15 cellular contexts compared by ENCODE assay signal in genomic region chr10:29710128-29710527, GRCh38.
DNase-seq lines count a peak whose midpoint lies in the region; ATAC-seq and TF ChIP-seq lines count a peak whose summit lies in the region.
"Had no signal": no experiment of that assay in that cellular context is flagged by ENCODE, and none has a peak within 500 bp of the region (broad histone marks: within the 10 kb centered on the region; RNA-seq: fewer than 3 reads in every experiment).

No MANE protein-coding gene starts in this region.

- H3K36me3 Mint-ChIP-seq in WTC11 (peaks cover 11% of the 10 kb centered on the region), mesothelial cell of epicardium (peaks cover 35% of the 10 kb centered on the region), type B pancreatic cell (peaks cover 62% of the 10 kb centered on the region), neural progenitor cell (peaks cover 22% of the 10 kb centered on the region), Caco-2 (ENCODE audit: insufficient read depth, unreplicated experiment) (peaks cover 24% of the 10 kb centered on the region)

- H4K20me1 ChIP-seq in neural progenitor cell (ENCODE audit: low read depth) = peaks cover 3% of the 10 kb centered on the region

- BruUV-seq in Caco-2 (replicated peaks; lab: Mats Ljungman, UMichigan) = no TSS peak

- CTCF ChIA-PET in WTC11 (lab: Charles Lee) = no interaction called here
- CTCF ChIA-PET in Caco-2 (lab: Charles Lee) = no interaction called here

- TF ChIP-seq CTCF in WTC11 (IDR thresholded peaks at IDR 0.05) (no peak), mesothelial cell of epicardium (IDR thresholded peaks at IDR 0.05; ENCODE audit: unreplicated experiment) (no peak), type B pancreatic cell (conservative IDR thresholded peaks at IDR 0.05) (no peak), right lobe of liver (IDR thresholded peaks at IDR 0.05) (no peak), neural progenitor cell (IDR thresholded peaks at IDR 0.05) (no peak), Caco-2 (IDR thresholded peaks at IDR 0.05; ENCODE audit: insufficient read depth in 1 of 2, low read depth in 1 of 2, low read length in 1 of 2, severe bottlenecking in 1 of 2, unreplicated experiment in 1 of 2) (no peak)

- no peak overlapping the region for H3K9ac ChIP-seq in neural progenitor cell

- intact Hi-C loops in right lobe of liver (cut with DNase I) = no loop called here
- intact Hi-C loops in Caco-2 (cut with micrococcal nuclease; ENCODE audit: unreplicated experiment) = no loop called here

- H3F3A ChIP-seq in neural progenitor cell (ENCODE audit: low read depth) = peaks cover 7% of the 10 kb centered on the region

- peaks cover 17% of the 10 kb centered on the region for H3K79me2 ChIP-seq in neural progenitor cell (ENCODE audit: low read depth)

- POLR2A ChIA-PET in WTC11 (lab: Charles Lee) (no interaction called here), Caco-2 (lab: Charles Lee) (no interaction called here)

- H3K4me3 ChIP-seq in HAP-1 = no peak overlapping the region
- H3K4me3 ChIP-seq in right lobe of liver = no peak overlapping the region
- no peak overlapping the region for H3K4me3 ChIP-seq in neural progenitor cell
- H3K4me3 ChIP-seq in Caco-2 (ENCODE audit: low read depth, low read length) = no peak overlapping the region

- H3K4me1 Mint-ChIP-seq in WTC11 (peaks cover 54% of the 10 kb centered on the region), mesothelial cell of epicardium (peaks cover 18% of the 10 kb centered on the region), type B pancreatic cell (ENCODE audit: unreplicated experiment) (peaks cover 13% of the 10 kb centered on the region), neural progenitor cell (peaks cover 10% of the 10 kb centered on the region), Caco-2 (ENCODE audit: low read depth, unreplicated experiment) (peaks cover 22% of the 10 kb centered on the region)
- H3K4me1 Mint-ChIP-seq: B cell had no signal

- H3K9me3 Mint-ChIP-seq in WTC11 = peaks cover 14% of the 10 kb centered on the region
- H3K9me3 Mint-ChIP-seq in mesothelial cell of epicardium = peaks cover 15% of the 10 kb centered on the region
- H3K9me3 Mint-ChIP-seq in type B pancreatic cell = peaks cover 4% of the 10 kb centered on the region
- H3K9me3 Mint-ChIP-seq in neural progenitor cell = peaks cover 24% of the 10 kb centered on the region
- H3K9me3 Mint-ChIP-seq in Caco-2 (ENCODE audit: unreplicated experiment) = no peaks in the 10 kb centered on the region

- H3K4me3 Mint-ChIP-seq in WTC11 (no peak overlapping the region), mesothelial cell of epicardium (no peak overlapping the region), type B pancreatic cell (no peak overlapping the region), neural progenitor cell (no peak overlapping the region), Caco-2 (ENCODE audit: unreplicated experiment) (no peak overlapping the region)
- H3K4me3 Mint-ChIP-seq: B cell; CD4-positive, alpha-beta memory T cell had no signal

- DNase-seq in HAP-1 (ENCODE audit: low spot score in 2 of 2) (peak; percentile 32 to 50), WTC11 (ENCODE audit: low spot score) (no peak), mesothelial cell of epicardium (ENCODE audit: low spot score in 2 of 2, unreplicated experiment in 2 of 2) (no peak), type B pancreatic cell (ENCODE audit: extremely low spot score, unreplicated experiment) (no peak), right lobe of liver (no peak), neural progenitor cell (ENCODE audit: low spot score) (no peak), Caco-2 (no peak)
- DNase-seq: ACHN; C1 segment of cervical spinal cord; CD4-positive, alpha-beta memory T cell; DND-41; GF-D8; IMR-90; KG1 had no signal

- H3K9me3 ChIP-seq in HAP-1 = no peaks in the 10 kb centered on the region
- H3K9me3 ChIP-seq in right lobe of liver = no peaks in the 10 kb centered on the region
- no peaks in the 10 kb centered on the region for H3K9me3 ChIP-seq in neural progenitor cell (ENCODE audit: low read depth)
- H3K9me3 ChIP-seq in Caco-2 = no peaks in the 10 kb centered on the region

- H3K4me1 ChIP-seq in HAP-1 (peaks cover 23% of the 10 kb centered on the region), right lobe of liver (peaks cover 0 to 5% (median 0%) of the 10 kb centered on the region in 4 donors), neural progenitor cell (peaks cover 17% of the 10 kb centered on the region), Caco-2 (peaks cover 17% of the 10 kb centered on the region)

- WGBS in right lobe of liver (ENCODE audit: insufficient coverage, low coverage, low lambda C conversion rate, missing lambda C conversion rate) = 94% methylated on average over 7 of the region's 8 CpGs

- H3K36me3 ChIP-seq in HAP-1 (replicated peaks) (no peaks in the 10 kb centered on the region), right lobe of liver (no peaks in the 10 kb centered on the region), neural progenitor cell (no peaks in the 10 kb centered on the region), Caco-2 (ENCODE audit: control insufficient read depth, insufficient read depth, low read length) (no peaks in the 10 kb centered on the region; the same call in 1 of the 2 replicates)

- H3K27me3 Mint-ChIP-seq in WTC11 (ENCODE audit: low read depth) (no peaks in the 10 kb centered on the region), mesothelial cell of epicardium (ENCODE audit: low read depth) (no peaks in the 10 kb centered on the region), type B pancreatic cell (no peaks in the 10 kb centered on the region), neural progenitor cell (ENCODE audit: insufficient read depth, low read depth) (no peaks in the 10 kb centered on the region), Caco-2 (ENCODE audit: insufficient read depth, unreplicated experiment) (no peaks in the 10 kb centered on the region)
- H3K27me3 Mint-ChIP-seq: B cell; CD4-positive, alpha-beta memory T cell had no signal

- H3K4me2 ChIP-seq in neural progenitor cell = no peak overlapping the region

- no peaks in the 10 kb centered on the region for H3K27me3 ChIP-seq in HAP-1 (ENCODE audit: low read depth)
- no peaks in the 10 kb centered on the region for H3K27me3 ChIP-seq in right lobe of liver
- H3K27me3 ChIP-seq in neural progenitor cell = no peaks in the 10 kb centered on the region
- no peaks in the 10 kb centered on the region for H3K27me3 ChIP-seq in Caco-2 (replicated peaks; ENCODE audit: control insufficient read depth, insufficient read depth, low read length)

- H3K27ac ChIP-seq in right lobe of liver (no peak overlapping the region), neural progenitor cell (no peak overlapping the region)

- TF ChIP-seq POLR2A in right lobe of liver (IDR thresholded peaks at IDR 0.05) = no peak

- H3K27ac Mint-ChIP-seq in WTC11 (0 out of 2 replicates have a peak overlapping the region, but pooled peaks have one; percentile 17), mesothelial cell of epicardium (peak overlapping the region; percentile 14), type B pancreatic cell (peak overlapping the region; percentile 6), neural progenitor cell (no peak overlapping the region), Caco-2 (ENCODE audit: unreplicated experiment) (no peak overlapping the region)
- H3K27ac Mint-ChIP-seq: B cell had no signal

- H2AFZ ChIP-seq in neural progenitor cell (replicated peaks) = no peak overlapping the region

- ATAC-seq in WTC11 (no peak), right lobe of liver (no peak)

- in situ Hi-C loops in HAP-1 (cut with MboI; ENCODE audit: low sequenced_read_pairs) = no loop called here

TF ChIP-seq in WTC11, 78 proteins besides CTCF, POLR2A, EP300 and RAD21:
- TF ChIP-seq HMGA2 (CRISPR knock-in tag; IDR thresholded peaks at IDR 0.05) (no peak), ATF1 (CRISPR knock-in tag; IDR thresholded peaks at IDR 0.05) (no peak), SOX15 (CRISPR knock-in tag; IDR thresholded peaks at IDR 0.05) (no peak), ZNF317 (CRISPR knock-in tag; IDR thresholded peaks at IDR 0.05; ENCODE audit: borderline replicate concordance, low read depth) (no peak)

Comparison
In these comparisons a context has a peak if more than half of its experiments do, and no peak if none do; other contexts are left out.
1. DNase-seq: peak in HAP-1 (2 of 2); none in WTC11 (single experiment), mesothelial cell of epicardium (0 of 2), type B pancreatic cell (single experiment), right lobe of liver (0 of 3), neural progenitor cell (single experiment) and Caco-2 (0 of 2).
2. H3K27ac Mint-ChIP-seq: peak in WTC11 (single experiment), mesothelial cell of epicardium (single experiment) and type B pancreatic cell (single experiment); none in neural progenitor cell (single experiment) and Caco-2 (single experiment).